29 cellular contexts compared by ENCODE assay signal in the genomic region with DNA sequence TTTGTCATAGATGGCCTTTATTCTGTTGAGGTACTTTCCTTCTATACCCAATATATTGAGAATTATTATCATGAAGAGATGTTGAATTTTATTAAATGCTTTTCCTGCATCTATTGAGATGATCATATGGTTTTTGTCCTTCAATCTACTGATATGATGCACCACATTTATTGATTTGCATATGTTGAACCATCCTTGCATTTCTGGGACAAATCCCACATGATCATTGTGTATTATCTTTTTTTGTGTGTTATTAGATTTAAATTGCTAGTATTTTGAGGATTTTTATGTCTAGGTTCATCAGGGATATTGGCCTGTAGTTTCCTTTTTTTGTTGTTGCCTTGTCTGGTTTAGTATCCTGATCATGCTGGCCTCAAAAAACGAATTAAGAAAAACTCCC.
A peak's percentile ranks its signal among the peaks of the same experiment; 100 is the strongest.
DNase-seq lines count a peak whose midpoint lies in the region; ATAC-seq, FAIRE-seq and TF ChIP-seq lines count a peak whose summit lies in the region.
"Had no signal": no experiment of that assay in that cellular context is flagged by ENCODE, and none has a peak within 500 bp of the region (broad histone marks: within the 10 kb centered on the region; RNA-seq: fewer than 3 reads in every experiment).

No MANE protein-coding gene starts in this region.

- in situ Hi-C loops in K562 (cut with MboI), result no loop called here

- no peaks in the 10 kb centered on the region for H3K27me3 ChIP-seq in K562 (ENCODE audit: control insufficient read depth in 2 of 2, insufficient read depth in 2 of 2, low read length in 2 of 2)
- peaks cover 2% of the 10 kb centered on the region for H3K27me3 ChIP-seq in A673 (replicated peaks; ENCODE audit: insufficient read depth, low read depth, low read length, poor library complexity)
- H3K27me3 ChIP-seq: BE2C; BLaER1; BLaER1 treated with 17β-estradiol and CSF1 and Interleukin-3, amounts not matched to agents 10 nM and 100 nM had no signal

- intact Hi-C loops in K562 (cut with micrococcal nuclease) (no loop called here), A673 (cut with micrococcal nuclease; ENCODE audit: unreplicated experiment) (no loop called here)

- FAIRE-seq in K562 (lab: Jason Lieb, UNC), result no peak
- FAIRE-seq: A204.1, A549, D721Med had no signal

- ATAC-seq in K562, result no peak
- ATAC-seq: A549; CD8-positive, alpha-beta T cell had no signal

- POLR2A ChIA-PET in K562 (lab: Yijun Ruan, JAX), result no interaction called here
- POLR2A ChIA-PET in A673 (lab: Charles Lee; ENCODE audit: low non-redundant PET), result no interaction called here

- no peak overlapping the region for H3K27ac ChIP-seq in K562 (ENCODE audit: extremely low read depth, low read depth, low read length)
- no peak overlapping the region for H3K27ac ChIP-seq in A673 (ENCODE audit: low read depth, low read length, poor library complexity, severe bottlenecking)
- H3K27ac ChIP-seq: 22Rv1; A549; BLaER1; BLaER1 treated with 17β-estradiol and CSF1 and Interleukin-3, amounts not matched to agents 10 nM and 100 nM; C4-2B had no signal

- H3K4me3 ChIP-seq in K562 (no peak overlapping the region), A673 (ENCODE audit: low read depth, low read length, poor library complexity, severe bottlenecking) (no peak overlapping the region)
- H3K4me3 ChIP-seq: A549; BLaER1; BLaER1 treated with 17β-estradiol and CSF1 and Interleukin-3, amounts not matched to agents 10 nM and 100 nM had no signal

- H4K20me1 ChIP-seq in K562 (replicated peaks; ENCODE audit: control insufficient read depth, insufficient read depth, low read length), result no peaks in the 10 kb centered on the region
- H4K20me1 ChIP-seq: BLaER1; BLaER1 treated with 17β-estradiol and CSF1 and Interleukin-3, amounts not matched to agents 10 nM and 100 nM had no signal

- no peak overlapping the region for H2AFZ ChIP-seq in K562 (ENCODE audit: low read depth, low read length)

- no peak overlapping the region for H3K4me2 ChIP-seq in K562 (ENCODE audit: insufficient read depth, low read length)
- H3K4me2 ChIP-seq: A549; BLaER1; BLaER1 treated with 17β-estradiol and CSF1 and Interleukin-3, amounts not matched to agents 10 nM and 100 nM had no signal

- no peak overlapping the region for H3K9ac ChIP-seq in K562 (ENCODE audit: insufficient read depth in 1 of 2, low read depth in 2 of 2, low read length in 2 of 2)
- H3K9ac ChIP-seq: BLaER1; BLaER1 treated with 17β-estradiol and CSF1 and Interleukin-3, amounts not matched to agents 10 nM and 100 nM had no signal

- 15% methylated on average over 1 of the region's 1 CpG for WGBS in K562 (ENCODE audit: insufficient coverage, low coverage, missing lambda C conversion rate)

- no peaks in the 10 kb centered on the region for H3K9me1 ChIP-seq in K562 (ENCODE audit: control insufficient read depth, insufficient read depth, low read length)

- no peaks in the 10 kb centered on the region for H3K79me2 ChIP-seq in K562 (ENCODE audit: control insufficient read depth, insufficient read depth, low read length)

- BruUV-seq in K562 (replicated peaks; lab: Mats Ljungman, UMichigan) (no TSS peak), A673 (replicated peaks; lab: Mats Ljungman, UMichigan) (no TSS peak)

- no peak for TF ChIP-seq CTCF in K562 (IDR thresholded peaks at IDR 0.05 in 2 of 3, conservative IDR thresholded peaks at IDR 0.05 in 1 of 3; ENCODE audit: insufficient read depth in 2 of 3, low read depth in 1 of 3, low read length in 3 of 3)
- no peak for TF ChIP-seq CTCF in A673 (conservative IDR thresholded peaks at IDR 0.05; ENCODE audit: low read depth, low read length)

- CTCF ChIA-PET in K562 (lab: Yijun Ruan, JAX; ENCODE audit: low intra/inter-chr PET ratio) (no interaction called here), A673 (lab: Charles Lee) (no interaction called here)

- no peak for TF ChIP-seq EP300 in K562 (IDR thresholded peaks at IDR 0.05; ENCODE audit: low read length)

- no peaks in the 10 kb centered on the region for H3K9me3 ChIP-seq in K562 (replicated peaks; ENCODE audit: control insufficient read depth, insufficient read depth, low read depth, low read length)
- H3K9me3 ChIP-seq in A673 (ENCODE audit: low read depth, low read length, poor library complexity, severe bottlenecking), result no peaks in the 10 kb centered on the region
- H3K9me3 ChIP-seq: A549, BE2C had no signal

- TF ChIP-seq POLR2A in K562 (conservative IDR thresholded peaks at IDR 0.05), result no peak

- H3K4me1 ChIP-seq in K562 (replicated peaks in 1 of 2; ENCODE audit: control insufficient read depth in 2 of 2, insufficient read depth in 2 of 2, low read length in 2 of 2) (peaks cover 0 to 11% of the 10 kb centered on the region in 2 experiments; a peak in 3 of 5 replicates), A673 (ENCODE audit: insufficient read depth, low read length, poor library complexity, severe bottlenecking) (no peaks in the 10 kb centered on the region)
- H3K4me1 ChIP-seq: A549; BLaER1; BLaER1 treated with 17β-estradiol and CSF1 and Interleukin-3, amounts not matched to agents 10 nM and 100 nM had no signal

- H3K36me3 ChIP-seq in K562 (ENCODE audit: control insufficient read depth, insufficient read depth, low read length), result no peaks in the 10 kb centered on the region
- no peaks in the 10 kb centered on the region for H3K36me3 ChIP-seq in A673 (ENCODE audit: insufficient read depth, low read length, poor library complexity, severe bottlenecking)
- H3K36me3 ChIP-seq: BE2C; BLaER1; BLaER1 treated with 17β-estradiol and CSF1 and Interleukin-3, amounts not matched to agents 10 nM and 100 nM had no signal

- DNase-seq in K562 (ENCODE audit: extremely low read depth in 1 of 4, low spot score in 3 of 4), result no peak
- no peak for DNase-seq in A673 (ENCODE audit: low spot score)
- DNase-seq: 8988T; ACHN; AML-193; BE2C; C1 segment of cervical spinal cord; Caco-2; Calu3; CD4-positive, alpha-beta memory T cell; CD4-positive, alpha-beta T cell; CD4-positive, CD25-positive, alpha-beta regulatory T cell; CD8-positive, alpha-beta memory T cell; CD8-positive, alpha-beta T cell; COR-L47; DMS 273 treated with DMSO at 0.1 percent for 48 hours; DMS153; DMS53; DMS79; DMS79 treated with DMSO at 0.1 percent for 48 hours; DND-41; EL had no signal

- no peak for TF ChIP-seq RAD21 in K562 (CRISPR knock-in tag; conservative IDR thresholded peaks at IDR 0.05 in 1 of 2, IDR thresholded peaks at IDR 0.05 in 1 of 2)

TF ChIP-seq in K562, 482 proteins besides CTCF, POLR2A, EP300 and RAD21:
- TF ChIP-seq ZNF324 (CRISPR knock-in tag; IDR thresholded peaks at IDR 0.05) (peak; percentile 94), KHSRP (IDR thresholded peaks at IDR 0.05) (no peak), STAG1 (CRISPR knock-in tag; IDR thresholded peaks at IDR 0.05; ENCODE audit: borderline replicate concordance) (no peak)
